ENCODE assay signal across 29 cellular contexts in the genomic region with DNA sequence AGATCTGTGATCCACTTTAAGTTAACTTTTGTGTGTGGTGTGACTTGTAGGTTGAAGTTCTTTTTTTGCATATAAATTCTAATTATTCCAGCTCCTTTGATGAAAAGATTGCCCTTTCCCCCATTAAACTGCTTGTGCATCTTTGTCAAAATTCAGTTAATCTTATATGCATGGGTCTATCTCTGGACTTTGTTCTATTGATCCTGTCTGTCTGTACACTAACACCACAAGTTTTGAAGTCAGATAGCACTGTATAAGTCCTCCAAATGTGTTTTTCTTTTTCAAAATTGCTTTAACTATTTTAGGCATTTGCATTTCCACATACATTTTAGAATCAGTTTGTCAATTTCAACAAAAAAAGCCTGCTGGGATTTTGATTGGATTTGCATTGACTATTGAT.
"Had no signal": no experiment of that assay in that cellular context is flagged by ENCODE, and none has a peak within 500 bp of the region (broad histone marks: within the 10 kb centered on the region; RNA-seq: fewer than 3 reads in every experiment).

No MANE protein-coding gene starts in this region.

- H2AFZ ChIP-seq: parathyroid adenoma had no signal

- H3K36me3 ChIP-seq: esophagus squamous epithelium, vagina had no signal

- H3K36me3 Mint-ChIP-seq: naive thymus-derived CD8-positive, alpha-beta T cell had no signal

- H3K4me1 ChIP-seq: parathyroid adenoma, vagina had no signal

- H3K27ac ChIP-seq: parathyroid adenoma, vagina had no signal

- H3K9me3 Mint-ChIP-seq: activated CD4-positive, alpha-beta memory T cell treated with anti-CD3 and anti-CD28 coated beads, Interleukin-2, amount 10 ng/mL, durations not matched to agents 7 days and 5 days; activated CD4-positive, alpha-beta T cell treated with anti-CD3 and anti-CD28 coated beads, Interleukin-2, amount 10 ng/mL, durations not matched to agents 7 days and 5 days; activated T-cell treated with anti-CD3 and anti-CD28 coated beads, Interleukin-2, amount 50 U/mL, for 4 hours; activated T-helper 17 cell treated with anti-CD3 and anti-CD28 coated beads, Interleukin-2, amount 50 U/mL, for 72 hours; stimulated activated naive CD8-positive, alpha-beta T cell treated with anti-CD3 and anti-CD28 coated beads, Interleukin-15, amount 100 ng/mL, for 72 hours had no signal

- H3K4me3 ChIP-seq: esophagus squamous epithelium, vagina had no signal

- FAIRE-seq: astrocyte, endometrium had no signal

- ATAC-seq: activated T-cell treated with anti-CD3 and anti-CD28 coated beads, Interleukin-2, amount 50 U/mL, for 4 hours; activated T-helper 17 cell treated with anti-CD3 and anti-CD28 coated beads, Interleukin-2, amount 50 U/mL, for 72 hours; naive thymus-derived CD8-positive, alpha-beta T cell; stimulated activated naive CD8-positive, alpha-beta T cell treated with anti-CD3 and anti-CD28 coated beads, Interleukin-15, amount 100 ng/mL, for 72 hours had no signal

- H3K27ac Mint-ChIP-seq: activated CD4-positive, alpha-beta memory T cell treated with anti-CD3 and anti-CD28 coated beads, Interleukin-2, amount 10 ng/mL, durations not matched to agents 7 days and 5 days; activated CD4-positive, alpha-beta T cell treated with anti-CD3 and anti-CD28 coated beads, Interleukin-2, amount 10 ng/mL, durations not matched to agents 7 days and 5 days; activated T-helper 17 cell treated with anti-CD3 and anti-CD28 coated beads, Interleukin-2, amount 50 U/mL, for 72 hours; stimulated activated naive CD8-positive, alpha-beta T cell treated with anti-CD3 and anti-CD28 coated beads, Interleukin-15, amount 100 ng/mL, for 72 hours; type B pancreatic cell; WTC11 had no signal

- H3K4me1 Mint-ChIP-seq: activated CD4-positive, alpha-beta memory T cell treated with anti-CD3 and anti-CD28 coated beads, Interleukin-2, amount 10 ng/mL, durations not matched to agents 7 days and 5 days; activated T-helper 17 cell treated with anti-CD3 and anti-CD28 coated beads, Interleukin-2, amount 50 U/mL, for 72 hours; stimulated activated naive CD8-positive, alpha-beta T cell treated with anti-CD3 and anti-CD28 coated beads, Interleukin-15, amount 100 ng/mL, for 72 hours had no signal

- DNase-seq: activated CD4-positive, alpha-beta memory T cell treated with anti-CD3 and anti-CD28 coated beads, Interleukin-2, amount 10 ng/mL, durations not matched to agents 7 days and 5 days; activated CD4-positive, alpha-beta T cell treated with anti-CD3 and anti-CD28 coated beads for 1 hour; activated CD4-positive, alpha-beta T cell treated with anti-CD3 and anti-CD28 coated beads, Interleukin-2, amount 10 ng/mL, durations not matched to agents 7 days and 5 days; activated CD8-positive, alpha-beta memory T cell treated with anti-CD3 and anti-CD28 coated beads, Interleukin-2, amount 50 U/mL, for 48 hours; activated gamma-delta T cell treated with Interleukin-2 at 50 U/mL for 16 hours; activated naive CD4-positive, alpha-beta T cell treated with anti-CD3 and anti-CD28 coated beads, Interleukin-2, amount 50 U/mL, for 16 hours; activated T-cell treated with anti-CD3 and anti-CD28 coated beads, Interleukin-2, amount 50 U/mL, for 4 hours; amniotic stem cell; central memory CD4-positive, alpha-beta T cell; dermis blood vessel endothelial cell; effector CD4-positive, alpha-beta T cell; esophagus squamous epithelium; foreskin melanocyte; midbrain; naive thymus-derived CD8-positive, alpha-beta T cell; nucleus accumbens; stimulated activated CD4-positive, alpha-beta T cell treated with anti-CD3 and anti-CD28 coated beads, Interleukin-12 subunit alpha, Interleukin-12 subunit beta, amount 100 ng/mL, for 4 hours; stimulated activated CD4-positive, alpha-beta T cell treated with anti-CD3 and anti-CD28 coated beads, Interleukin-4, amount 100 ng/mL, for 1 hour; stimulated activated naive CD8-positive, alpha-beta T cell treated with anti-CD3 and anti-CD28 coated beads, Interleukin-15, amount 100 ng/mL, for 72 hours; substantia nigra; T-helper 2 cell had no signal

- H3K4me3 Mint-ChIP-seq: activated CD4-positive, alpha-beta memory T cell treated with anti-CD3 and anti-CD28 coated beads, Interleukin-2, amount 10 ng/mL, durations not matched to agents 7 days and 5 days; activated CD4-positive, alpha-beta T cell treated with anti-CD3 and anti-CD28 coated beads, Interleukin-2, amount 10 ng/mL, durations not matched to agents 7 days and 5 days; activated T-cell treated with anti-CD3 and anti-CD28 coated beads, Interleukin-2, amount 50 U/mL, for 4 hours; activated T-helper 17 cell treated with anti-CD3 and anti-CD28 coated beads, Interleukin-2, amount 50 U/mL, for 72 hours; naive thymus-derived CD8-positive, alpha-beta T cell; neural crest cell; stimulated activated naive CD8-positive, alpha-beta T cell treated with anti-CD3 and anti-CD28 coated beads, Interleukin-15, amount 100 ng/mL, for 72 hours; type B pancreatic cell; WTC11 had no signal

- H3K9me3 ChIP-seq: esophagus squamous epithelium, vagina had no signal

- H3K79me2 ChIP-seq: parathyroid adenoma had no signal

- H3K27me3 ChIP-seq: esophagus squamous epithelium, vagina had no signal
